9 cellular contexts compared by ENCODE assay signal in genomic region chr19:14561832-14562351, GRCh38. TPM values are rescaled to one million over a fixed set of nuclear protein-coding genes. Genes with fewer than 3 reads are reported as not detected.
DNase-seq lines count a peak whose midpoint lies in the region; FAIRE-seq and TF ChIP-seq lines count a peak whose summit lies in the region.
"Had no signal": no experiment of that assay in that cellular context is flagged by ENCODE, and none has a peak within 500 bp of the region (broad histone marks: within the 10 kb centered on the region; RNA-seq: fewer than 3 reads in every experiment).

No MANE protein-coding gene starts in this region.

- peaks cover 38% of the 10 kb centered on the region for H3K4me1 ChIP-seq in mesodermal cell (ENCODE audit: control insufficient read depth, insufficient read depth, low read length, poor library complexity, severe bottlenecking)
- peaks cover 0 to 53% (median 19%) of the 10 kb centered on the region in 4 donors for H3K4me1 ChIP-seq in tibial nerve
- H3K4me1 ChIP-seq in small intestine (ENCODE audit: control insufficient read depth in 2 of 2, insufficient read depth in 1 of 2, low read depth in 1 of 2, low read length in 1 of 2) = no peaks in the 10 kb centered on the region

- FAIRE-seq in small intestine (lab: Jason Lieb, UNC) = no peak

- TF ChIP-seq CTCF in epithelial cell of esophagus (IDR thresholded peaks at IDR 0.05; ENCODE audit: insufficient read depth, low read depth, low read length, missing control alignments) (no peak), tibial nerve (IDR thresholded peaks at IDR 0.05) (no peak)

- H3K36me3 ChIP-seq in mesodermal cell (ENCODE audit: control insufficient read depth, insufficient read depth, low read length) (peaks cover 22% of the 10 kb centered on the region), tibial nerve (peaks cover 2 to 41% (median 4%) of the 10 kb centered on the region in 3 donors), small intestine (ENCODE audit: control insufficient read depth in 2 of 2, insufficient read depth in 2 of 2, low read length in 2 of 2) (peaks cover 0 to 10% of the 10 kb centered on the region in 2 donors)

- H3K27ac ChIP-seq in mesodermal cell (ENCODE audit: low read depth, low read length, severe bottlenecking) (peak overlapping the region; percentile 62), tibial nerve (peak overlapping the region; percentile 55 to 91 (median 80)), small intestine (ENCODE audit: low read depth in 1 of 2, low read length in 1 of 2) (no peak overlapping the region)
- H3K27ac ChIP-seq: VCaP had no signal

- TF ChIP-seq POLR2A in tibial nerve (IDR thresholded peaks at IDR 0.05) = no peak

- peak; percentile 75 for DNase-seq in NCI-H2196 (lab: John Stamatoyannopoulos, UW; ENCODE audit: unreplicated experiment)
- DNase-seq in epithelial cell of esophagus (ENCODE audit: low read depth) = peak; percentile 46
- no peak for DNase-seq in tibial nerve (ENCODE audit: low spot score in 2 of 2)
- DNase-seq in stimulated activated CD4-positive, alpha-beta T cell treated with anti-CD3 and anti-CD28 coated beads, Interleukin-15, amount 100 ng/mL, for 24 hours = no peak
- no peak for DNase-seq in mucosa of gallbladder (ENCODE audit: low spot score)
- DNase-seq in small intestine = no peak
- DNase-seq: stimulated activated CD4-positive, alpha-beta T cell treated with anti-CD3 and anti-CD28 coated beads, Interleukin-12 subunit alpha, Interleukin-12 subunit beta, amount 100 ng/mL, for 4 hours had no signal

- TF ChIP-seq EP300 in tibial nerve (IDR thresholded peaks at IDR 0.05) = peak in 1 of 2 donors; percentile 6

- WGBS in mesodermal cell (ENCODE audit: insufficient coverage in 2 of 2), 2 experiments = 78 to 80% methylated on average over 16 to 21 of the region's 22 CpGs
- WGBS in tibial nerve, 2 donors = 19 to 41% methylated on average over 3 to 22 of the region's 22 CpGs
- WGBS in small intestine, 3 donors = 76 to 79% (median 77%) methylated on average over 20 to 22 of the region's 22 CpGs

- H3K4me3 ChIP-seq in epithelial cell of esophagus (ENCODE audit: low read length) = no peak overlapping the region
- H3K4me3 ChIP-seq in mesodermal cell (ENCODE audit: extremely low read depth, insufficient read depth, low read length, poor library complexity, severe bottlenecking) = no peak overlapping the region
- H3K4me3 ChIP-seq in tibial nerve = peak overlapping the region in 1 of 4 donors; percentile 9
- no peak overlapping the region for H3K4me3 ChIP-seq in small intestine (ENCODE audit: low read depth in 1 of 2, low read length in 2 of 2)

- no peaks in the 10 kb centered on the region for H3K27me3 ChIP-seq in tibial nerve
- no peaks in the 10 kb centered on the region for H3K27me3 ChIP-seq in small intestine (ENCODE audit: control insufficient read depth in 2 of 2, insufficient read depth in 2 of 2, low read length in 2 of 2)

- H3K9me3 ChIP-seq in mesodermal cell (ENCODE audit: control insufficient read depth, low read length) = no peaks in the 10 kb centered on the region
- no peaks in the 10 kb centered on the region for H3K9me3 ChIP-seq in tibial nerve
- no peaks in the 10 kb centered on the region for H3K9me3 ChIP-seq in small intestine (ENCODE audit: control insufficient read depth, low read depth)

RNA-seq across cellular contexts. Expression of gene NDUFB7, which starts 10.0 kb away (rescaled TPM):
- polyA plus RNA-seq in mesodermal cell (2013, experiment 1 of 2) = 137 TPM
- polyA plus RNA-seq in mesodermal cell (2013, experiment 2 of 2) = 115 TPM
- 100 to 1,000 TPM; 315 to 444 (median 398) TPM for total RNA-seq in tibial nerve
- total RNA-seq in mucosa of gallbladder = 184 TPM
- polyA plus RNA-seq in small intestine = 100 to 1,000 TPM; 597 to 818 (median 651) TPM

RNA-seq across cellular contexts. Expression of gene CLEC17A, which starts 21.0 kb away (rescaled TPM):
- not detected for polyA plus RNA-seq in mesodermal cell (2013, experiment 1 of 2)
- not detected for polyA plus RNA-seq in mesodermal cell (2013, experiment 2 of 2)
- under 1 TPM in 1 of 4 donors, not detected in 3; 0.60 TPM for total RNA-seq in tibial nerve
- 0.09 TPM for total RNA-seq in mucosa of gallbladder
- polyA plus RNA-seq in small intestine = under 1 TPM in 1 of 3 donors, not detected in 2; 0.55 TPM

RNA-seq across cellular contexts. Expression of gene TECR, which starts 32.5 kb away (rescaled TPM):
- polyA plus RNA-seq in mesodermal cell (2013, experiment 1 of 2) = 115 TPM
- polyA plus RNA-seq in mesodermal cell (2013, experiment 2 of 2) = 102 TPM
- total RNA-seq in tibial nerve = 10 to 100 TPM; 33.1 to 55.1 (median 43.6) TPM
- total RNA-seq in mucosa of gallbladder = 149 TPM
- polyA plus RNA-seq in small intestine = 100 to 1,000 TPM; 147 to 234 (median 165) TPM

RNA-seq across cellular contexts. Expression of gene DNAJB1, which starts 43.7 kb away (rescaled TPM):
- polyA plus RNA-seq in mesodermal cell (2013, experiment 1 of 2) = 56.7 TPM
- polyA plus RNA-seq in mesodermal cell (2013, experiment 2 of 2) = 53.9 TPM
- 100 to 1,000 TPM in 1 of 4 donors, 10 to 100 TPM in 3; 48.9 to 132 (median 73.9) TPM for total RNA-seq in tibial nerve
- 142 TPM for total RNA-seq in mucosa of gallbladder
- 10 to 100 TPM; 39.4 to 45.3 (median 43.2) TPM for polyA plus RNA-seq in small intestine

Comparison
In these comparisons a context has a peak if more than half of its experiments do, and no peak if none do; other contexts are left out.
1. DNase-seq: peak in NCI-H2196 (single experiment) and epithelial cell of esophagus (single experiment); none in tibial nerve (0 of 2), stimulated activated CD4-positive, alpha-beta T cell treated with anti-CD3 and anti-CD28 coated beads, Interleukin-15, amount 100 ng/mL, for 24 hours (single experiment), mucosa of gallbladder (single experiment) and small intestine (single experiment).
2. H3K27ac ChIP-seq: peak in mesodermal cell (single experiment) and tibial nerve (4 of 4); none in small intestine (0 of 2).